Comparison of ENCODE assay signal across 27 cellular contexts in the genomic region with DNA sequence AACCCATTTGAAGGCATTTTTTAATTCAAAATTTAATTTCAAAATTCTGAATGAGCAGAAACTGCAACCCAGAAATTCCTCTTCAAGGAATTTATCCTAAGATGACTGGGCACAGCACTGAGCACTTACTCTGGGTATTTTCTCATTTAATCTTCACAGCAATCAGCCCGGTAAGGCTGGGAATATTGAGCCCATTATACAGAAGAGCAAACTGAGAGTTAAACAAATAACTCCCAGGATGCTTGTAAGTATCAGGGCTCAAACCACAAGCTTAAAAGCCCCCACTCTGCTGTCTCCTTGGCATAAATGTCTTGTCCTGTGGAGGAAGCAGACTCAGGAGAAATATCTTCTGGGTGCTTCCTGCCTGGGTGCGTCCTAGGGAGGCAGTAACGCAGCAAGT.
"Had no signal": no experiment of that assay in that cellular context is flagged by ENCODE, and none has a peak within 500 bp of the region (broad histone marks: within the 10 kb centered on the region; RNA-seq: fewer than 3 reads in every experiment).

No MANE protein-coding gene starts in this region.

- H3K27ac ChIP-seq: left lung, lower lobe of right lung, neural progenitor cell, neutrophil, ovary, sigmoid colon, spleen, stomach, testis, thyroid gland, transverse colon, upper lobe of left lung, vagina had no signal

- H3K9me3 ChIP-seq: left lung, lower lobe of right lung, neutrophil, ovary, sigmoid colon, spleen, stomach, testis, thyroid gland, transverse colon, upper lobe of left lung, vagina had no signal

- FAIRE-seq: islet of Langerhans, kidney, small intestine had no signal

- H3K4me1 ChIP-seq: left lung, lower lobe of right lung, neural progenitor cell, sigmoid colon, stomach, testis, transverse colon, upper lobe of left lung, vagina had no signal

- H3K4me2 ChIP-seq: neural progenitor cell had no signal

- DNase-seq: hypothalamus; immature natural killer cell; kidney; left colon; left lung; lower lobe of right lung; mammary epithelial cell; mesenchymal stem cell; natural killer cell; nephron progenitor cell; ovary; right cardiac atrium; sigmoid colon; small intestine; spleen; stimulated activated CD4-positive, alpha-beta T cell treated with anti-CD3 and anti-CD28 coated beads, Interleukin-4, amount 100 ng/mL, for 24 hours; stimulated activated naive CD8-positive, alpha-beta T cell treated with anti-CD3 and anti-CD28 coated beads, Interleukin-15, Interleukin-2, amounts not matched to agents 100 U/mL and 50 U/mL, for 24 hours; stomach; testis; thyroid gland; transverse colon; upper lobe of left lung had no signal

- H3K27me3 ChIP-seq: left lung, neural progenitor cell, neutrophil, ovary, sigmoid colon, spleen, stomach, testis, thyroid gland, transverse colon, upper lobe of left lung, vagina had no signal

- H2AFZ ChIP-seq: neural progenitor cell had no signal

- H3K36me3 ChIP-seq: left lung, lower lobe of right lung, neural progenitor cell, neutrophil, ovary, sigmoid colon, spleen, stomach, thyroid gland, transverse colon, upper lobe of left lung, vagina had no signal

- H3K4me3 ChIP-seq: left lung, lower lobe of right lung, neural progenitor cell, ovary, sigmoid colon, spleen, stomach, testis, thyroid gland, transverse colon, upper lobe of left lung, vagina had no signal

- H3K9ac ChIP-seq: neural progenitor cell had no signal

- ATAC-seq: left colon; left lung; lower lobe of right lung; natural killer cell; right cardiac atrium; stimulated activated memory B cell treated with anti-CD40 and anti-IgM and Interleukin-4, amounts not matched to agents 10 μg/mL and 1 μg/mL and 100 μg/mL, for 72 hours had no signal
